Comparison of ENCODE assay signal across 8 cellular contexts in the genomic region with DNA sequence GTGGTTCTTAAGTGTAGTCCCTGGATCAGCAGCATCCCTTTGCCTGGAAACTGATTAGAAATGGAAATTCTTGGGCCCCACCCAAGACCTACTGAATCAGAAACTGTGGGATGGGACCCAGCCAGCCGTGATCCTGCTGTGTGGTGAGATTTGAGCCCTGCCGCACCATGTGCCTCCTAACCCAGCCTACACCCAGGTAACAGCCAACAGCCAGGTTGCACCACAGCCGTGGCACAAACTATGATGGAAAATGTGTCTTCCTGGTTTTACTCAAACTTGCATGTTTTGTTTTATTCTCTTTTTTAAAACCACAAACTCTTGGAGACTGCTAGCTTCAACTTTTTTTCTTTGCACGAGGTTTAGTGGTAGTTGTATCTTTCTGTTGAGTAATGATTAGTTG. TPM values are rescaled to one million over a fixed set of nuclear protein-coding genes. Genes with fewer than 3 reads are reported as not detected.
DNase-seq lines count a peak whose midpoint lies in the region; ATAC-seq and TF ChIP-seq lines count a peak whose summit lies in the region.

No MANE protein-coding gene starts in this region.

- TF ChIP-seq POLR2A in prostate gland (IDR thresholded peaks at IDR 0.05): no peak

- H3K9me3 ChIP-seq in MG63 (no peaks in the 10 kb centered on the region), prostate gland (no peaks in the 10 kb centered on the region)
- H3K9me3 ChIP-seq in naive thymus-derived CD4-positive, alpha-beta T cell (ENCODE audit: control insufficient read depth in 2 of 3, low read length in 3 of 3): no peaks in the 10 kb centered on the region

- peaks cover 56 to 70% of the 10 kb centered on the region in 2 donors for H3K4me1 ChIP-seq in naive thymus-derived CD4-positive, alpha-beta T cell (ENCODE audit: control insufficient read depth in 2 of 2, insufficient read depth in 2 of 2, low read length in 2 of 2)
- H3K4me1 ChIP-seq in prostate gland (replicated peaks): peaks cover 29% of the 10 kb centered on the region

- ATAC-seq in naive thymus-derived CD4-positive, alpha-beta T cell: no peak
- ATAC-seq in HG02610 (IDR thresholded peaks at IDR 0.05; ENCODE audit: unreplicated experiment): no peak

- no peak for TF ChIP-seq CTCF in brain (conservative IDR thresholded peaks at IDR 0.05)
- no peak for TF ChIP-seq CTCF in prostate gland (IDR thresholded peaks at IDR 0.05)

- intact Hi-C loops in naive thymus-derived CD4-positive, alpha-beta T cell (cut with micrococcal nuclease): loop anchor here in 1 of 2 donors (10.0 kb wide), 2 partner anchors 398 to 478 kb away; a partner anchor contains a TSS
- intact Hi-C loops in prostate gland (cut with DNase I): loop anchor here (10.0 kb wide), 1 partner anchor 372 kb away; a partner anchor contains a TSS
- intact Hi-C loops in posterior vena cava (cut with DNase I): loop anchor here in 1 of 2 donors (10.0 kb wide), 1 partner anchor 82 kb away; no protein-coding TSS in a partner anchor

- H3K27me3 ChIP-seq in MG63: no peaks in the 10 kb centered on the region
- H3K27me3 ChIP-seq in naive thymus-derived CD4-positive, alpha-beta T cell (ENCODE audit: control insufficient read depth in 2 of 2, insufficient read depth in 2 of 2, low read length in 2 of 2): no peaks in the 10 kb centered on the region
- no peaks in the 10 kb centered on the region for H3K27me3 ChIP-seq in prostate gland (replicated peaks; ENCODE audit: insufficient read depth)

- peak overlapping the region; percentile 78 to 99 (median 87) for H3K4me3 Mint-ChIP-seq in brain
- H3K4me3 Mint-ChIP-seq in naive thymus-derived CD4-positive, alpha-beta T cell: peak overlapping the region; percentile 78 to 99 (median 88)

- H3K36me3 ChIP-seq in MG63: 0 out of 2 replicates have a peak, but pooled peaks cover 3% of the 10 kb centered on the region
- no peaks in the 10 kb centered on the region for H3K36me3 ChIP-seq in naive thymus-derived CD4-positive, alpha-beta T cell (ENCODE audit: control insufficient read depth in 2 of 3, insufficient read depth in 3 of 3, low read length in 3 of 3)
- H3K36me3 ChIP-seq in prostate gland: no peaks in the 10 kb centered on the region

- WGBS in prostate gland: 24% methylated on average over 4 of the region's 4 CpGs

- H3K36me3 Mint-ChIP-seq in brain: peaks cover 12% of the 10 kb centered on the region
- peaks cover 0 to 37% (median 0%) of the 10 kb centered on the region in 5 donors for H3K36me3 Mint-ChIP-seq in naive thymus-derived CD4-positive, alpha-beta T cell

- H3K9me3 Mint-ChIP-seq in brain: no peaks in the 10 kb centered on the region
- no peaks in the 10 kb centered on the region for H3K9me3 Mint-ChIP-seq in naive thymus-derived CD4-positive, alpha-beta T cell

- H3K4me1 Mint-ChIP-seq in brain: peaks cover 86% of the 10 kb centered on the region
- peaks cover 61 to 83% (median 70%) of the 10 kb centered on the region in 7 donors for H3K4me1 Mint-ChIP-seq in naive thymus-derived CD4-positive, alpha-beta T cell

- no peak overlapping the region for H3K27ac ChIP-seq in naive thymus-derived CD4-positive, alpha-beta T cell (ENCODE audit: low read depth, low read length)
- peak overlapping the region in 1 of 2 donors; percentile 44 for H3K27ac ChIP-seq in prostate gland

- DNase-seq in AG08395 (ENCODE audit: low spot score): peak; percentile 43
- peak; percentile 60 for DNase-seq in MG63
- peak in 1 of 9 donors; percentile 36 for DNase-seq in naive thymus-derived CD4-positive, alpha-beta T cell
- no peak for DNase-seq in prostate gland (ENCODE audit: low spot score)
- DNase-seq in posterior vena cava (ENCODE audit: low spot score): no peak
- no peak for DNase-seq in hippocampal formation (lab: John Stamatoyannopoulos, UW)

- H3K4me3 ChIP-seq in MG63 (peak overlapping the region; percentile 61), prostate gland (peak overlapping the region in 1 of 2 donors; percentile 2)
- H3K4me3 ChIP-seq in naive thymus-derived CD4-positive, alpha-beta T cell (ENCODE audit: low read length): peak overlapping the region; percentile 47

- H3K27ac Mint-ChIP-seq in brain: peak overlapping the region; percentile 58 to 88 (median 73)
- H3K27ac Mint-ChIP-seq in naive thymus-derived CD4-positive, alpha-beta T cell: peak overlapping the region in 8 of 9 donors; percentile 0 to 86 (median 65)

- POLR2A ChIA-PET in naive thymus-derived CD4-positive, alpha-beta T cell (lab: Charles Lee): no interaction called here

- CTCF ChIA-PET in naive thymus-derived CD4-positive, alpha-beta T cell (lab: Charles Lee): interaction anchor here (0.6 to 1.1 kb wide), 2 partner anchors 8 to 59 kb away, joined by 3 to 4 read pairs; no protein-coding TSS in a partner anchor

- peaks cover 5% of the 10 kb centered on the region for H3K27me3 Mint-ChIP-seq in brain
- H3K27me3 Mint-ChIP-seq in naive thymus-derived CD4-positive, alpha-beta T cell: no peaks in the 10 kb centered on the region

RNA-seq across cellular contexts. Expression of a gene that starts 2.6 kb away (rescaled TPM):
- 6.5 and 9.3 TPM in 2 replicates for total RNA-seq in MG63 (2014; rRNA removed; shearing (Covaris generic); ENCODE audit: low replicate concordance)
- 1.3 TPM for polyA plus RNA-seq in brain (ENCODE audit: insufficient read depth, low read depth, low replicate concordance)
- total RNA-seq in naive thymus-derived CD4-positive, alpha-beta T cell: 10 to 100 TPM; 26.0 to 49.3 (median 28.6) TPM
- polyA plus RNA-seq in naive thymus-derived CD4-positive, alpha-beta T cell: 1 to 10 TPM; 5.9 to 6.1 TPM
- total RNA-seq in prostate gland: 10 to 100 TPM; 34.2 to 40.2 TPM
- 10 to 100 TPM; 28.9 to 33.5 TPM for total RNA-seq in posterior vena cava

Comparison
In these comparisons a context has a peak if more than half of its experiments do, and no peak if none do; other contexts are left out.
1. DNase-seq: peak in AG08395 (single experiment) and MG63 (single experiment); none in prostate gland (single experiment), posterior vena cava (single experiment) and hippocampal formation (0 of 2).